ENCODE assay signal across 30 cellular contexts in the genomic region with DNA sequence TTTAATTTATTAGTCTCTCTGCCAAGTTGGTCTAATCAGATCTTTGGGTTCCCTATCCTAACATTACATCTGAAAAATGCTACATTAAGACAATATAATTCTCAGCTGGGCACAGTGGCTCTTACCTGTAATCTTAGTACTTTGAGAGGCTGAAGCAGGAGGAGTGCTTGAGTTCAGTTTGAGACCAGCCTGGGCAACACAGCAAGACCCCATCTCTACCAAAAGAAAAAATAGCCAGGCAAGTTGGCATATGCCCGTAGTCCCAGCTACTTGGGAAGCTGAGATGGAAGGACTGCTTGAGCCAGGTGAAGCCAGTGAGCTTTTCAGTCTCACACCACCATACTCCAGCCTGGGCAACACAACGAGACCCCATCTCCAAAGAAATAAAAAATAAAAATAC.
"Had no signal": no experiment of that assay in that cellular context is flagged by ENCODE, and none has a peak within 500 bp of the region (broad histone marks: within the 10 kb centered on the region; RNA-seq: fewer than 3 reads in every experiment).

No MANE protein-coding gene starts in this region.

- H3K4me3 Mint-ChIP-seq: memory B cell; nephron; neural crest cell; stimulated activated naive B cell treated with anti-CD40 and anti-IgM and Interleukin-4, amounts not matched to agents 10 μg/mL and 1 μg/mL and 100 μg/mL, for 72 hours had no signal

- H3K9me3 ChIP-seq: heart right ventricle, left ventricle myocardium inferior, mucosa of descending colon, neutrophil, ovary, prostate gland, stomach, testis, thyroid gland, transverse colon, upper lobe of right lung had no signal

- H3K36me3 ChIP-seq: heart right ventricle, left ventricle myocardium inferior, neutrophil, ovary, prostate gland, stomach, thyroid gland, transverse colon, upper lobe of right lung had no signal

- H3K4me1 ChIP-seq: prostate gland, thyroid gland, transverse colon, upper lobe of right lung had no signal

- H3K27ac Mint-ChIP-seq: nephron; stimulated activated naive B cell treated with anti-CD40 and anti-IgM and Interleukin-4, amounts not matched to agents 10 μg/mL and 1 μg/mL and 100 μg/mL, for 72 hours had no signal

- H3K4me2 ChIP-seq: hepatocyte had no signal

- H3K9me3 Mint-ChIP-seq: memory B cell; naive thymus-derived CD8-positive, alpha-beta T cell; nephron; neural crest cell; stimulated activated naive B cell treated with anti-CD40 and anti-IgM and Interleukin-4, amounts not matched to agents 10 μg/mL and 1 μg/mL and 100 μg/mL, for 72 hours had no signal

- DNase-seq: heart right ventricle; islet precursor cell; left ventricle myocardium inferior; midbrain; mucosa of descending colon; naive thymus-derived CD8-positive, alpha-beta T cell; occipital lobe; ovary; posterior cingulate gyrus; retina; right cardiac atrium; stimulated activated CD4-positive, alpha-beta T cell treated with anti-CD3 and anti-CD28 coated beads, Interleukin-12 subunit alpha, Interleukin-12 subunit beta, amount 100 ng/mL, for 4 hours; stimulated activated CD4-positive, alpha-beta T cell treated with anti-CD3 and anti-CD28 coated beads, Interleukin-15, amount 100 ng/mL, for 24 hours; stimulated activated CD4-positive, alpha-beta T cell treated with anti-CD3 and anti-CD28 coated beads, Interleukin-2, amount 100 ng/mL, for 24 hours; stimulated activated CD4-positive, alpha-beta T cell treated with anti-CD3 and anti-CD28 coated beads, Interleukin-4, amount 100 ng/mL, for 1 hour; stimulated activated naive B cell treated with anti-CD40 and anti-IgM and Interleukin-4, amounts not matched to agents 10 μg/mL and 1 μg/mL and 100 μg/mL, for 72 hours; stimulated activated naive CD8-positive, alpha-beta T cell treated with anti-CD3 and anti-CD28 coated beads, Interleukin-15, Interleukin-2, amounts not matched to agents 100 U/mL and 50 U/mL, for 24 hours; stomach; testis; thyroid gland; transverse colon; upper lobe of right lung had no signal

- H3K27me3 ChIP-seq: heart right ventricle, hepatocyte, neutrophil, ovary, stomach, testis, thyroid gland, transverse colon, upper lobe of right lung had no signal

- H3K27me3 Mint-ChIP-seq: memory B cell; naive thymus-derived CD8-positive, alpha-beta T cell; stimulated activated naive B cell treated with anti-CD40 and anti-IgM and Interleukin-4, amounts not matched to agents 10 μg/mL and 1 μg/mL and 100 μg/mL, for 72 hours had no signal

- H3K27ac ChIP-seq: heart right ventricle, hepatocyte, left ventricle myocardium inferior, neutrophil, ovary, prostate gland, skin epidermis, stomach, testis, thyroid gland, transverse colon, upper lobe of right lung had no signal

- H2AFZ ChIP-seq: hepatocyte had no signal

- ATAC-seq: heart right ventricle; mucosa of descending colon; naive thymus-derived CD8-positive, alpha-beta T cell; right cardiac atrium; sciatic nerve; stimulated activated naive B cell treated with anti-CD40 and anti-IgM and Interleukin-4, amounts not matched to agents 10 μg/mL and 1 μg/mL and 100 μg/mL, for 72 hours; stimulated activated naive CD8-positive, alpha-beta T cell treated with anti-CD3 and anti-CD28 coated beads, Interleukin-15, Interleukin-2, amounts not matched to agents 100 U/mL and 50 U/mL, for 24 hours; upper lobe of right lung had no signal

- H3K4me3 ChIP-seq: heart right ventricle, hepatocyte, left ventricle myocardium inferior, mucosa of descending colon, ovary, prostate gland, skin epidermis, stomach, testis, thyroid gland, transverse colon, upper lobe of right lung had no signal
